ENCODE assay signal across 1 cellular context in the genomic region with DNA sequence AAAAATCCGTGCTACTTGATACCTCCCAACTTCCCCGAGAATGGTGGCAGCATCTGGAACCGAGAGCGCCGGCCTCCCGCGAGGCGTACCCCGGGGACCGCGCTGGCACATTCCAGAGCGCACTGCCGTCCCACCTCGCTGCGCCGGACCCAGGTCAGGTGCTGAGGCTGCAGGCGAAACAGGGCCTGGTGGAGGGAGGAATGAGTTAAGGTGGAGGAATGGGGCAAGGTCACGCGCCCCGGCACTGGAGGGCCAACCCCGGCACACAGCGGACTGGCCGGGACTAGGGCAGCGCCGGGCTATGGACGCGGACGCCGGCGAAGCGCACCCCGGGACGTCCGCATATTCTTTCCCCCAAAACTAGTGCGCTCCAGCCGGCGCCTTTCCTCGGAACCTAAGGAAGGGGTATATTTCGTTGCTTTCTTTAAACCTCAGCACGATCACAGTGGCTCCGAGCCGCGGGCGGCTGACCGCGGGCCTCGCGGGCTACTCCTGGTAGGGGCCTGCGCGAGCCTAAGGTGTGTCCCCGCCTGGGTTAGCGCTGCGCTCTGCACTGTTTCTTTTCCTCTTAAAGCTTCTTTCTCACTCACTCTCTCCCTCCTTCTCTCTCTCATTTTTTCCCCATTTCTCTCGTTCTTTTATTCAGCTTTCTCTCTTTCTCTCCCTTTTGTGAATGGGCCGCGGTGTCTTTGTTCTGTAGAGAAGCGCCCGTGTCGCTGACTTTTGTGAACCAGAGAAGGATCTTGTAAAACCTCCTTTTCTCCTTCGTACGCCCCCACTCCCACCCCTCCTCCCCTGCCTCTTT.
TF ChIP-seq lines count a peak whose summit lies in the region.

No MANE protein-coding gene starts in this region.

TF ChIP-seq in H1, 55 proteins besides CTCF, POLR2A, EP300 and RAD21 (continued from another document):
- 0 out of 2 replicates have a peak, but pooled peaks have one; percentile 39 for TF ChIP-seq USF2 (IDR thresholded peaks at IDR 0.05; ENCODE audit: low read length)
- 0 out of 2 replicates have a peak, but pooled peaks have one; percentile 26 for TF ChIP-seq TBP (IDR thresholded peaks at IDR 0.05; ENCODE audit: low read depth, low read length)
- TF ChIP-seq, protein P1, sequence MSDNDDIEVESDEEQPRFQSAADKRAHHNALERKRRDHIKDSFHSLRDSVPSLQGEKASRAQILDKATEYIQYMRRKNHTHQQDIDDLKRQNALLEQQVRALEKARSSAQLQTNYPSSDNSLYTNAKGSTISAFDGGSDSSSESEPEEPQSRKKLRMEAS (IDR thresholded peaks at IDR 0.05): peak; percentile 80
- TF ChIP-seq SUZ12 (IDR thresholded peaks at IDR 0.05; ENCODE audit: low read length): peak; percentile 50; the same call in 1 of the 2 replicates
- TF ChIP-seq RNF2 (IDR thresholded peaks at IDR 0.05; ENCODE audit: borderline replicate concordance, low read depth, low read length, missing control alignments, poor library complexity, severe bottlenecking): peak; percentile 86
- TF ChIP-seq EGR1 (IDR thresholded peaks at IDR 0.05; ENCODE audit: borderline replicate concordance, low read depth, low read length): 0 out of 2 replicates have a peak, but pooled peaks have one; percentile 3
- TF ChIP-seq CBX8 (IDR thresholded peaks at IDR 0.05; ENCODE audit: borderline replicate concordance, low read depth, low read length): 0 out of 2 replicates have a peak, but pooled peaks have one; percentile 56
- TF ChIP-seq KDM1A (IDR thresholded peaks at IDR 0.05; ENCODE audit: borderline replicate concordance, low read length): no peak
- TF ChIP-seq PHF8 (conservative IDR thresholded peaks at IDR 0.05; ENCODE audit: low read depth, low read length): no peak; the same call in 1 of the 2 replicates
- no peak for TF ChIP-seq JUND (IDR thresholded peaks at IDR 0.05; ENCODE audit: low read length)
- peak; percentile 90 for TF ChIP-seq TEAD4 (IDR thresholded peaks at IDR 0.05; ENCODE audit: low read depth, low read length)
- TF ChIP-seq HDAC2 (IDR thresholded peaks at IDR 0.05; ENCODE audit: borderline replicate concordance in 1 of 2, low read depth in 2 of 2, low read length in 2 of 2): 0 out of 4 replicates have a peak, but pooled peaks of 1 of the 2 experiments have one; percentile 51
- peak; percentile 40 for TF ChIP-seq KDM4A (IDR thresholded peaks at IDR 0.05; ENCODE audit: low read depth, low read length, severe bottlenecking)
- peak; percentile 47; the same call in 1 of the 2 replicates for TF ChIP-seq E2F6 (IDR thresholded peaks at IDR 0.05)
